In genomic region chr18:31206787-31207381, GRCh38 we compare ENCODE assay signal across 9 cellular contexts. TPM values are rescaled to one million over a fixed set of nuclear protein-coding genes. Genes with fewer than 3 reads are reported as not detected.
DNase-seq lines count a peak whose midpoint lies in the region; ATAC-seq and TF ChIP-seq lines count a peak whose summit lies in the region.
"Had no signal": no experiment of that assay in that cellular context is flagged by ENCODE, and none has a peak within 500 bp of the region (broad histone marks: within the 10 kb centered on the region; RNA-seq: fewer than 3 reads in every experiment).

No MANE protein-coding gene starts in this region.

- no peaks in the 10 kb centered on the region for H3K36me3 Mint-ChIP-seq in brain
- H3K36me3 Mint-ChIP-seq in activated CD4-positive, alpha-beta T cell treated with anti-CD3 and anti-CD28 coated beads, Interleukin-2, amount 10 ng/mL, durations not matched to agents 24 days and 14 days (ENCODE audit: low read depth): no peaks in the 10 kb centered on the region
- H3K36me3 Mint-ChIP-seq: memory B cell had no signal

- H3K4ac ChIP-seq in mesenchymal stem cell (ENCODE audit: low read depth in 1 of 2, low read length in 2 of 2): no peak overlapping the region

- no peak overlapping the region for H2BK120ac ChIP-seq in mesenchymal stem cell (ENCODE audit: low read depth, low read length)

- H2BK15ac ChIP-seq in mesenchymal stem cell (ENCODE audit: low read depth, poor library complexity, severe bottlenecking): no peak overlapping the region

- peak overlapping the region; percentile 56 for H2AFZ ChIP-seq in mesenchymal stem cell (ENCODE audit: low read depth, low read length)

- no peak overlapping the region for H2AK5ac ChIP-seq in mesenchymal stem cell (ENCODE audit: low read length, severe bottlenecking)

- ATAC-seq in GM18517 (IDR thresholded peaks at IDR 0.05; ENCODE audit: unreplicated experiment) (peak; percentile 98), HG02610 (IDR thresholded peaks at IDR 0.05; ENCODE audit: unreplicated experiment) (peak; percentile 95)

- H3K27ac Mint-ChIP-seq in brain: peak overlapping the region in 3 of 5 experiments; percentile 28 to 52 (median 46)
- H3K27ac Mint-ChIP-seq in activated CD4-positive, alpha-beta T cell treated with anti-CD3 and anti-CD28 coated beads, Interleukin-2, amount 10 ng/mL, durations not matched to agents 24 days and 14 days: no peak overlapping the region
- H3K27ac Mint-ChIP-seq: memory B cell had no signal

- H3K9ac ChIP-seq in mesenchymal stem cell (ENCODE audit: low read length): no peak overlapping the region

- WGBS in mesenchymal stem cell: 19% methylated on average over 11 of the region's 11 CpGs

- no peaks in the 10 kb centered on the region for H3K27me3 ChIP-seq in mesenchymal stem cell (ENCODE audit: control insufficient read depth in 1 of 2, insufficient read depth in 1 of 2, low read length in 2 of 2)

- H3K9me3 Mint-ChIP-seq in brain: peaks cover 0 to 4% (median 0%) of the 10 kb centered on the region in 5 experiments
- no peaks in the 10 kb centered on the region for H3K9me3 Mint-ChIP-seq in activated CD4-positive, alpha-beta T cell treated with anti-CD3 and anti-CD28 coated beads, Interleukin-2, amount 10 ng/mL, durations not matched to agents 24 days and 14 days

- peak overlapping the region in 1 of 2 experiments; percentile 55 for H3K18ac ChIP-seq in mesenchymal stem cell (ENCODE audit: low read depth in 1 of 2, low read length in 2 of 2)

- H4K91ac ChIP-seq in mesenchymal stem cell (ENCODE audit: low read length): no peak overlapping the region

- no peak overlapping the region for H2BK5ac ChIP-seq in mesenchymal stem cell (ENCODE audit: low read depth, low read length, poor library complexity, severe bottlenecking)

- intact Hi-C loops in activated CD4-positive, alpha-beta T cell treated with anti-CD3 and anti-CD28 coated beads, Interleukin-2, amount 10 ng/mL, durations not matched to agents 24 days and 14 days (cut with micrococcal nuclease): no loop called here

- peak overlapping the region; percentile 13 for H3K27ac ChIP-seq in mesenchymal stem cell (ENCODE audit: low read length, poor library complexity, severe bottlenecking)

- peaks cover 5% of the 10 kb centered on the region for H3K4me1 ChIP-seq in mesenchymal stem cell (ENCODE audit: control insufficient read depth, insufficient read depth, low read depth, low read length)

- no peak overlapping the region for H3K4me3 ChIP-seq in mesenchymal stem cell (ENCODE audit: insufficient read depth in 1 of 2, low read depth in 1 of 2, low read length in 2 of 2)

- H3K23ac ChIP-seq in mesenchymal stem cell (ENCODE audit: low read length in 2 of 2): no peak overlapping the region

- no peaks in the 10 kb centered on the region for H3K79me1 ChIP-seq in mesenchymal stem cell (replicated peaks; ENCODE audit: low read length, poor library complexity, severe bottlenecking)

- H2BK12ac ChIP-seq in mesenchymal stem cell (ENCODE audit: low read length in 2 of 2): peak overlapping the region in 1 of 2 experiments; percentile 34

- H3K14ac ChIP-seq in mesenchymal stem cell (ENCODE audit: low read length in 2 of 2): no peak overlapping the region

- no peaks in the 10 kb centered on the region for H3K27me3 Mint-ChIP-seq in brain
- no peaks in the 10 kb centered on the region for H3K27me3 Mint-ChIP-seq in activated CD4-positive, alpha-beta T cell treated with anti-CD3 and anti-CD28 coated beads, Interleukin-2, amount 10 ng/mL, durations not matched to agents 24 days and 14 days
- H3K27me3 Mint-ChIP-seq: memory B cell had no signal

- peak; percentile 98 for DNase-seq in MV-4-11 (lab: John Stamatoyannopoulos, UW)
- peak; percentile 75 for DNase-seq in mesenchymal stem cell
- no peak for DNase-seq in NCI-H2227 treated with DMSO at 0.1 percent for 48 hours (lab: John Stamatoyannopoulos, UW)
- no peak for DNase-seq in activated CD4-positive, alpha-beta T cell treated with anti-CD3 and anti-CD28 coated beads, Interleukin-2, amount 10 ng/mL, durations not matched to agents 24 days and 14 days
- DNase-seq in cerebellar cortex (ENCODE audit: low spot score): no peak

- no peak for TF ChIP-seq CTCF in brain (conservative IDR thresholded peaks at IDR 0.05)

- no peaks in the 10 kb centered on the region for H3K36me3 ChIP-seq in mesenchymal stem cell (ENCODE audit: control insufficient read depth in 1 of 2, insufficient read depth in 2 of 2, low read depth in 1 of 2, low read length in 2 of 2)

- no peaks in the 10 kb centered on the region for H3K9me3 ChIP-seq in mesenchymal stem cell (ENCODE audit: control insufficient read depth, low read length)

- peak overlapping the region; percentile 35 for H3K4me2 ChIP-seq in mesenchymal stem cell (ENCODE audit: low read length, poor library complexity, severe bottlenecking)

- H3K4me1 Mint-ChIP-seq in brain: peaks cover 25% of the 10 kb centered on the region
- H3K4me1 Mint-ChIP-seq in activated CD4-positive, alpha-beta T cell treated with anti-CD3 and anti-CD28 coated beads, Interleukin-2, amount 10 ng/mL, durations not matched to agents 24 days and 14 days: no peaks in the 10 kb centered on the region
- H3K4me1 Mint-ChIP-seq: memory B cell had no signal

- peak overlapping the region; percentile 88 for H4K8ac ChIP-seq in mesenchymal stem cell (ENCODE audit: low read length)

- H3K4me3 Mint-ChIP-seq in brain: peak overlapping the region in 2 of 5 experiments; percentile 54 to 64
- H3K4me3 Mint-ChIP-seq in activated CD4-positive, alpha-beta T cell treated with anti-CD3 and anti-CD28 coated beads, Interleukin-2, amount 10 ng/mL, durations not matched to agents 24 days and 14 days: no peak overlapping the region
- H3K4me3 Mint-ChIP-seq: memory B cell had no signal

RNA-seq across cellular contexts. Expression of gene DSC1, which starts 44.2 kb away (rescaled TPM):
- polyA plus RNA-seq in brain (ENCODE audit: insufficient read depth, low read depth, low replicate concordance): not detected
- not detected for polyA plus RNA-seq in mesenchymal stem cell (2013, experiment 1 of 2)
- not detected for polyA plus RNA-seq in mesenchymal stem cell (2013, experiment 2 of 2)
- not detected in 2 replicates for total RNA-seq in activated CD4-positive, alpha-beta T cell treated with anti-CD3 and anti-CD28 coated beads, Interleukin-2, amount 10 ng/mL, durations not matched to agents 24 days and 14 days

Comparison
In these comparisons a context has a peak if more than half of its experiments do, and no peak if none do; other contexts are left out.
1. DNase-seq: peak in MV-4-11 (single experiment) and mesenchymal stem cell (single experiment); none in NCI-H2227 treated with DMSO at 0.1 percent for 48 hours (single experiment), activated CD4-positive, alpha-beta T cell treated with anti-CD3 and anti-CD28 coated beads, Interleukin-2, amount 10 ng/mL, durations not matched to agents 24 days and 14 days (single experiment) and cerebellar cortex (single experiment).